ENCODE assay signal across 1 cellular context in genomic region chr3:112739252-112739945, GRCh38.
TF ChIP-seq lines count a peak whose summit lies in the region.

No MANE protein-coding gene starts in this region.

TF ChIP-seq in IMR-90, 13 proteins besides CTCF, POLR2A, EP300 and RAD21 (continued from another document):
- no peak for TF ChIP-seq MAFK (IDR thresholded peaks at IDR 0.05; ENCODE audit: low read depth, low read length)
- no peak for TF ChIP-seq CHD1 (IDR thresholded peaks at IDR 0.05; ENCODE audit: low read depth, low read length)
